In genomic region chr4:183241322-183241640, GRCh38 we compare ENCODE assay signal across 12 cellular contexts.
DNase-seq lines count a peak whose midpoint lies in the region; ATAC-seq, FAIRE-seq and TF ChIP-seq lines count a peak whose summit lies in the region.
"Had no signal": no experiment of that assay in that cellular context is flagged by ENCODE, and none has a peak within 500 bp of the region (broad histone marks: within the 10 kb centered on the region; RNA-seq: fewer than 3 reads in every experiment).

No MANE protein-coding gene starts in this region.

- DNase-seq in EL (peak; percentile 64), SW480 (ENCODE audit: low spot score) (peak; percentile 19), fibroblast of the aortic adventitia (ENCODE audit: low read depth) (peak; percentile 35), pancreas (peak in 1 of 6 donors; percentile 38), ecto neural progenitor cell (ENCODE audit: low spot score) (no peak)
- DNase-seq in effector memory CD4-positive, alpha-beta T cell: no peak
- DNase-seq: NCI-H2171, psoas muscle had no signal

- no peaks in the 10 kb centered on the region for H3K9me3 ChIP-seq in pancreas
- H3K9me3 ChIP-seq in effector memory CD4-positive, alpha-beta T cell (ENCODE audit: control insufficient read depth, low read length): no peaks in the 10 kb centered on the region
- H3K9me3 ChIP-seq: psoas muscle had no signal

- peak overlapping the region; percentile 66 to 77 (median 72) for H3K27ac ChIP-seq in pancreas
- no peak overlapping the region for H3K27ac ChIP-seq in effector memory CD4-positive, alpha-beta T cell (ENCODE audit: insufficient read depth, low read length, poor library complexity, severe bottlenecking)
- H3K27ac ChIP-seq: HL-60, psoas muscle had no signal

- peaks cover 26 to 43% (median 30%) of the 10 kb centered on the region in 3 donors for H3K4me1 ChIP-seq in pancreas
- H3K4me1 ChIP-seq in effector memory CD4-positive, alpha-beta T cell (ENCODE audit: control insufficient read depth, insufficient read depth, low read length, poor library complexity, severe bottlenecking): no peaks in the 10 kb centered on the region
- H3K4me1 ChIP-seq: psoas muscle had no signal

- ATAC-seq in pancreas (peak; percentile 67 to 87 (median 72)), HG03342 (IDR thresholded peaks at IDR 0.05; ENCODE audit: unreplicated experiment) (no peak), HG03045 (IDR thresholded peaks at IDR 0.05; ENCODE audit: unreplicated experiment) (no peak)
- ATAC-seq: psoas muscle had no signal

- intact Hi-C loops in pancreas (cut with DNase I): no loop called here

- no peaks in the 10 kb centered on the region for H3K27me3 ChIP-seq in pancreas
- H3K27me3 ChIP-seq in effector memory CD4-positive, alpha-beta T cell (replicated peaks; ENCODE audit: control insufficient read depth, insufficient read depth, low read length, poor library complexity, severe bottlenecking): no peaks in the 10 kb centered on the region

- TF ChIP-seq CTCF in fibroblast of the aortic adventitia (IDR thresholded peaks at IDR 0.05; ENCODE audit: insufficient read depth, low read length) (no peak), pancreas (IDR thresholded peaks at IDR 0.05) (no peak)

- 17 to 21% methylated on average over 4 of the region's 4 CpGs for WGBS in pancreas, 2 donors

- H3K4me3 ChIP-seq in fibroblast of the aortic adventitia (ENCODE audit: low read depth, low read length): no peak overlapping the region
- H3K4me3 ChIP-seq in pancreas: no peak overlapping the region
- no peak overlapping the region for H3K4me3 ChIP-seq in effector memory CD4-positive, alpha-beta T cell (ENCODE audit: insufficient read depth, low read depth, low read length, poor library complexity, severe bottlenecking)
- H3K4me3 ChIP-seq: HAP-1, psoas muscle had no signal

- no peak for FAIRE-seq in pancreas (lab: Jason Lieb, UNC)

- no peaks in the 10 kb centered on the region for H3K36me3 ChIP-seq in pancreas
- no peaks in the 10 kb centered on the region for H3K36me3 ChIP-seq in effector memory CD4-positive, alpha-beta T cell (ENCODE audit: control insufficient read depth, insufficient read depth, low read length)

Comparison
In these comparisons a context has a peak if more than half of its experiments do, and no peak if none do; other contexts are left out.
1. DNase-seq: peak in EL (single experiment), SW480 (single experiment) and fibroblast of the aortic adventitia (single experiment); none in ecto neural progenitor cell (single experiment) and effector memory CD4-positive, alpha-beta T cell (0 of 3).
2. ATAC-seq: peak in pancreas (4 of 4); none in HG03342 (single experiment) and HG03045 (single experiment).